1 cellular context compared by ENCODE assay signal in genomic region chr9:33076360-33077004, GRCh38.
A peak's percentile ranks its signal among the peaks of the same experiment; 100 is the strongest.
TF ChIP-seq lines count a peak whose summit lies in the region.

Gene SMU1 (minus strand): TSS chr9:33076674. CDS start chr9:33076608, 66 bp downstream.

TF ChIP-seq in HepG2, 621 proteins besides CTCF, POLR2A, EP300 and RAD21 (continued from another document and continues in another):
- peak; percentile 43; the same call in 1 of the 2 replicates for TF ChIP-seq ARID5B (CRISPR knock-in tag; IDR thresholded peaks at IDR 0.05)
- TF ChIP-seq TBX2 (CRISPR knock-in tag; IDR thresholded peaks at IDR 0.05; ENCODE audit: borderline replicate concordance) = peak; percentile 88
- peak; percentile 91 for TF ChIP-seq KMT2A (CRISPR knock-in tag; IDR thresholded peaks at IDR 0.05)
- peak; percentile 46; the same call in 1 of the 2 replicates for TF ChIP-seq FOXA3 (CRISPR knock-in tag; IDR thresholded peaks at IDR 0.05)
- TF ChIP-seq ZSCAN29 (CRISPR knock-in tag; conservative IDR thresholded peaks at IDR 0.05) = peak; percentile 76; the same call in 1 of the 2 replicates
- TF ChIP-seq ZNF263 (CRISPR knock-in tag; IDR thresholded peaks at IDR 0.05) = peak; percentile 45; the same call in 1 of the 2 replicates
- peak; percentile 97 for TF ChIP-seq ATF1 (CRISPR knock-in tag; IDR thresholded peaks at IDR 0.05)
- TF ChIP-seq, protein P1, sequence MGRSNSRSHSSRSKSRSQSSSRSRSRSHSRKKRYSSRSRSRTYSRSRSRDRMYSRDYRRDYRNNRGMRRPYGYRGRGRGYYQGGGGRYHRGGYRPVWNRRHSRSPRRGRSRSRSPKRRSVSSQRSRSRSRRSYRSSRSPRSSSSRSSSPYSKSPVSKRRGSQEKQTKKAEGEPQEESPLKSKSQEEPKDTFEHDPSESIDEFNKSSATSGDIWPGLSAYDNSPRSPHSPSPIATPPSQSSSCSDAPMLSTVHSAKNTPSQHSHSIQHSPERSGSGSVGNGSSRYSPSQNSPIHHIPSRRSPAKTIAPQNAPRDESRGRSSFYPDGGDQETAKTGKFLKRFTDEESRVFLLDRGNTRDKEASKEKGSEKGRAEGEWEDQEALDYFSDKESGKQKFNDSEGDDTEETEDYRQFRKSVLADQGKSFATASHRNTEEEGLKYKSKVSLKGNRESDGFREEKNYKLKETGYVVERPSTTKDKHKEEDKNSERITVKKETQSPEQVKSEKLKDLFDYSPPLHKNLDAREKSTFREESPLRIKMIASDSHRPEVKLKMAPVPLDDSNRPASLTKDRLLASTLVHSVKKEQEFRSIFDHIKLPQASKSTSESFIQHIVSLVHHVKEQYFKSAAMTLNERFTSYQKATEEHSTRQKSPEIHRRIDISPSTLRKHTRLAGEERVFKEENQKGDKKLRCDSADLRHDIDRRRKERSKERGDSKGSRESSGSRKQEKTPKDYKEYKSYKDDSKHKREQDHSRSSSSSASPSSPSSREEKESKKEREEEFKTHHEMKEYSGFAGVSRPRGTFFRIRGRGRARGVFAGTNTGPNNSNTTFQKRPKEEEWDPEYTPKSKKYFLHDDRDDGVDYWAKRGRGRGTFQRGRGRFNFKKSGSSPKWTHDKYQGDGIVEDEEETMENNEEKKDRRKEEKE (IDR thresholded peaks at IDR 0.05) = no peak
- TF ChIP-seq, protein P2, sequence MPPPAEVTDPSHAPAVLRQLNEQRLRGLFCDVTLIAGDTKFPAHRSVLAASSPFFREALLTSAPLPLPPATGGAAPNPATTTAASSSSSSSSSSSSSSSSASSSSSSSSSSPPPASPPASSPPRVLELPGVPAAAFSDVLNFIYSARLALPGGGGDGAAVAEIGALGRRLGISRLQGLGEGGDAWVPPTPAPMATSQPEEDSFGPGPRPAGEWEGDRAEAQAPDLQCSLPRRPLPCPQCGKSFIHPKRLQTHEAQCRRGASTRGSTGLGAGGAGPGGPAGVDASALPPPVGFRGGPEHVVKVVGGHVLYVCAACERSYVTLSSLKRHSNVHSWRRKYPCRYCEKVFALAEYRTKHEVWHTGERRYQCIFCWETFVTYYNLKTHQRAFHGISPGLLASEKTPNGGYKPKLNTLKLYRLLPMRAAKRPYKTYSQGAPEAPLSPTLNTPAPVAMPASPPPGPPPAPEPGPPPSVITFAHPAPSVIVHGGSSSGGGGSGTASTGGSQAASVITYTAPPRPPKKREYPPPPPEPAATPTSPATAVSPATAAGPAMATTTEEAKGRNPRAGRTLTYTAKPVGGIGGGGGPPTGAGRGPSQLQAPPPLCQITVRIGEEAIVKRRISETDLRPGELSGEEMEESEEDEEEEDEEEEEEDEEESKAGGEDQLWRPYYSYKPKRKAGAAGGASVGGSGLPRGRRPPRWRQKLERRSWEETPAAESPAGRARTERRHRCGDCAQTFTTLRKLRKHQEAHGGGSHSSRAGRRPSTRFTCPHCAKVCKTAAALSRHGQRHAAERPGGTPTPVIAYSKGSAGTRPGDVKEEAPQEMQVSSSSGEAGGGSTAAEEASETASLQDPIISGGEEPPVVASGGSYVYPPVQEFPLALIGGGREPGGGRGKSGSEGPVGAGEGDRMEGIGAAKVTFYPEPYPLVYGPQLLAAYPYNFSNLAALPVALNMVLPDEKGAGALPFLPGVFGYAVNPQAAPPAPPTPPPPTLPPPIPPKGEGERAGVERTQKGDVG (CRISPR knock-in tag; IDR thresholded peaks at IDR 0.05; ENCODE audit: borderline replicate concordance) = peak; percentile 35; the same call in 1 of the 2 replicates
- no peak for TF ChIP-seq LRRFIP1 (CRISPR knock-in tag; conservative IDR thresholded peaks at IDR 0.05)
- TF ChIP-seq, protein P3, sequence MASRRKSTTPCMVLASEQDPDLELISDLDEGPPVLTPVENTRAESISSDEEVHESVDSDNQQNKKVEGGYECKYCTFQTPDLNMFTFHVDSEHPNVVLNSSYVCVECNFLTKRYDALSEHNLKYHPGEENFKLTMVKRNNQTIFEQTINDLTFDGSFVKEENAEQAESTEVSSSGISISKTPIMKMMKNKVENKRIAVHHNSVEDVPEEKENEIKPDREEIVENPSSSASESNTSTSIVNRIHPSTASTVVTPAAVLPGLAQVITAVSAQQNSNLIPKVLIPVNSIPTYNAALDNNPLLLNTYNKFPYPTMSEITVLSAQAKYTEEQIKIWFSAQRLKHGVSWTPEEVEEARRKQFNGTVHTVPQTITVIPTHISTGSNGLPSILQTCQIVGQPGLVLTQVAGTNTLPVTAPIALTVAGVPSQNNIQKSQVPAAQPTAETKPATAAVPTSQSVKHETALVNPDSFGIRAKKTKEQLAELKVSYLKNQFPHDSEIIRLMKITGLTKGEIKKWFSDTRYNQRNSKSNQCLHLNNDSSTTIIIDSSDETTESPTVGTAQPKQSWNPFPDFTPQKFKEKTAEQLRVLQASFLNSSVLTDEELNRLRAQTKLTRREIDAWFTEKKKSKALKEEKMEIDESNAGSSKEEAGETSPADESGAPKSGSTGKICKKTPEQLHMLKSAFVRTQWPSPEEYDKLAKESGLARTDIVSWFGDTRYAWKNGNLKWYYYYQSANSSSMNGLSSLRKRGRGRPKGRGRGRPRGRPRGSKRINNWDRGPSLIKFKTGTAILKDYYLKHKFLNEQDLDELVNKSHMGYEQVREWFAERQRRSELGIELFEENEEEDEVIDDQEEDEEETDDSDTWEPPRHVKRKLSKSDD (CRISPR knock-in tag; IDR thresholded peaks at IDR 0.05; ENCODE audit: low read depth) = 0 out of 2 replicates have a peak, but pooled peaks have one; percentile 49
- peak; percentile 76; the same call in 1 of the 2 replicates for TF ChIP-seq ZBTB42 (CRISPR knock-in tag; IDR thresholded peaks at IDR 0.05)
- TF ChIP-seq POLR2AphosphoS5 (IDR thresholded peaks at IDR 0.05; ENCODE audit: low read depth, low read length) = peak; percentile 86
- TF ChIP-seq NR2F6 (IDR thresholded peaks at IDR 0.05) = no peak
- peak; percentile 28; the same call in 1 of the 2 replicates for TF ChIP-seq NR2F6 (CRISPR knock-in tag; IDR thresholded peaks at IDR 0.05)
- 0 out of 2 replicates have a peak, but pooled peaks have one; percentile 33 for TF ChIP-seq PAX8 (CRISPR knock-in tag; IDR thresholded peaks at IDR 0.05; ENCODE audit: borderline replicate concordance)
- peak; percentile 92 for TF ChIP-seq SALL2 (CRISPR knock-in tag; IDR thresholded peaks at IDR 0.05)
- no peak for TF ChIP-seq SP1 (IDR thresholded peaks at IDR 0.05)
- TF ChIP-seq SP1 (CRISPR knock-in tag; IDR thresholded peaks at IDR 0.05) = peak; percentile 45; the same call in 1 of the 2 replicates
- TF ChIP-seq, protein P4, sequence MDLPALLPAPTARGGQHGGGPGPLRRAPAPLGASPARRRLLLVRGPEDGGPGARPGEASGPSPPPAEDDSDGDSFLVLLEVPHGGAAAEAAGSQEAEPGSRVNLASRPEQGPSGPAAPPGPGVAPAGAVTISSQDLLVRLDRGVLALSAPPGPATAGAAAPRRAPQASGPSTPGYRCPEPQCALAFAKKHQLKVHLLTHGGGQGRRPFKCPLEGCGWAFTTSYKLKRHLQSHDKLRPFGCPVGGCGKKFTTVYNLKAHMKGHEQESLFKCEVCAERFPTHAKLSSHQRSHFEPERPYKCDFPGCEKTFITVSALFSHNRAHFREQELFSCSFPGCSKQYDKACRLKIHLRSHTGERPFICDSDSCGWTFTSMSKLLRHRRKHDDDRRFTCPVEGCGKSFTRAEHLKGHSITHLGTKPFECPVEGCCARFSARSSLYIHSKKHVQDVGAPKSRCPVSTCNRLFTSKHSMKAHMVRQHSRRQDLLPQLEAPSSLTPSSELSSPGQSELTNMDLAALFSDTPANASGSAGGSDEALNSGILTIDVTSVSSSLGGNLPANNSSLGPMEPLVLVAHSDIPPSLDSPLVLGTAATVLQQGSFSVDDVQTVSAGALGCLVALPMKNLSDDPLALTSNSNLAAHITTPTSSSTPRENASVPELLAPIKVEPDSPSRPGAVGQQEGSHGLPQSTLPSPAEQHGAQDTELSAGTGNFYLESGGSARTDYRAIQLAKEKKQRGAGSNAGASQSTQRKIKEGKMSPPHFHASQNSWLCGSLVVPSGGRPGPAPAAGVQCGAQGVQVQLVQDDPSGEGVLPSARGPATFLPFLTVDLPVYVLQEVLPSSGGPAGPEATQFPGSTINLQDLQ (CRISPR knock-in tag; IDR thresholded peaks at IDR 0.05) = peak; percentile 49; the same call in 1 of the 2 replicates
- TF ChIP-seq GTF3A (CRISPR knock-in tag; conservative IDR thresholded peaks at IDR 0.05) = 0 out of 2 replicates have a peak, but pooled peaks have one; percentile 29
- TF ChIP-seq ZNF34 (CRISPR knock-in tag; IDR thresholded peaks at IDR 0.05; ENCODE audit: borderline replicate concordance) = peak; percentile 82; the same call in 1 of the 2 replicates
- peak; percentile 99 for TF ChIP-seq ZFY (CRISPR knock-in tag; IDR thresholded peaks at IDR 0.05)
- TF ChIP-seq KDM5B (CRISPR knock-in tag; IDR thresholded peaks at IDR 0.05; ENCODE audit: borderline replicate concordance) = peak; percentile 87
- TF ChIP-seq, protein P5, sequence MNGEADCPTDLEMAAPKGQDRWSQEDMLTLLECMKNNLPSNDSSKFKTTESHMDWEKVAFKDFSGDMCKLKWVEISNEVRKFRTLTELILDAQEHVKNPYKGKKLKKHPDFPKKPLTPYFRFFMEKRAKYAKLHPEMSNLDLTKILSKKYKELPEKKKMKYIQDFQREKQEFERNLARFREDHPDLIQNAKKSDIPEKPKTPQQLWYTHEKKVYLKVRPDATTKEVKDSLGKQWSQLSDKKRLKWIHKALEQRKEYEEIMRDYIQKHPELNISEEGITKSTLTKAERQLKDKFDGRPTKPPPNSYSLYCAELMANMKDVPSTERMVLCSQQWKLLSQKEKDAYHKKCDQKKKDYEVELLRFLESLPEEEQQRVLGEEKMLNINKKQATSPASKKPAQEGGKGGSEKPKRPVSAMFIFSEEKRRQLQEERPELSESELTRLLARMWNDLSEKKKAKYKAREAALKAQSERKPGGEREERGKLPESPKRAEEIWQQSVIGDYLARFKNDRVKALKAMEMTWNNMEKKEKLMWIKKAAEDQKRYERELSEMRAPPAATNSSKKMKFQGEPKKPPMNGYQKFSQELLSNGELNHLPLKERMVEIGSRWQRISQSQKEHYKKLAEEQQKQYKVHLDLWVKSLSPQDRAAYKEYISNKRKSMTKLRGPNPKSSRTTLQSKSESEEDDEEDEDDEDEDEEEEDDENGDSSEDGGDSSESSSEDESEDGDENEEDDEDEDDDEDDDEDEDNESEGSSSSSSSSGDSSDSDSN (CRISPR knock-in tag; IDR thresholded peaks at IDR 0.05) = peak; percentile 60
- TF ChIP-seq ZNF430 (CRISPR knock-in tag; IDR thresholded peaks at IDR 0.05) = peak; percentile 42; the same call in 1 of the 2 replicates
- TF ChIP-seq SMAD3 (CRISPR knock-in tag; IDR thresholded peaks at IDR 0.05) = peak; percentile 44; the same call in 1 of the 2 replicates
- TF ChIP-seq ZNF350 (CRISPR knock-in tag; IDR thresholded peaks at IDR 0.05; ENCODE audit: borderline replicate concordance, low read depth) = peak; percentile 81; the same call in 1 of the 2 replicates
- TF ChIP-seq, protein P6, sequence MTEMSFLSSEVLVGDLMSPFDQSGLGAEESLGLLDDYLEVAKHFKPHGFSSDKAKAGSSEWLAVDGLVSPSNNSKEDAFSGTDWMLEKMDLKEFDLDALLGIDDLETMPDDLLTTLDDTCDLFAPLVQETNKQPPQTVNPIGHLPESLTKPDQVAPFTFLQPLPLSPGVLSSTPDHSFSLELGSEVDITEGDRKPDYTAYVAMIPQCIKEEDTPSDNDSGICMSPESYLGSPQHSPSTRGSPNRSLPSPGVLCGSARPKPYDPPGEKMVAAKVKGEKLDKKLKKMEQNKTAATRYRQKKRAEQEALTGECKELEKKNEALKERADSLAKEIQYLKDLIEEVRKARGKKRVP (CRISPR knock-in tag; IDR thresholded peaks at IDR 0.05) = peak in 1 of 2 experiments; percentile 33; a peak in 1 of 4 replicates
- peak; percentile 84; the same call in 1 of the 2 replicates for TF ChIP-seq ADNP (CRISPR knock-in tag; IDR thresholded peaks at IDR 0.05)
- no peak for TF ChIP-seq BRF2 (CRISPR knock-in tag; IDR thresholded peaks at IDR 0.05)
- peak; percentile 58; the same call in 1 of the 2 replicates for TF ChIP-seq ISL2 (CRISPR knock-in tag; IDR thresholded peaks at IDR 0.05)
